13 cellular contexts compared by ENCODE assay signal in the genomic region with DNA sequence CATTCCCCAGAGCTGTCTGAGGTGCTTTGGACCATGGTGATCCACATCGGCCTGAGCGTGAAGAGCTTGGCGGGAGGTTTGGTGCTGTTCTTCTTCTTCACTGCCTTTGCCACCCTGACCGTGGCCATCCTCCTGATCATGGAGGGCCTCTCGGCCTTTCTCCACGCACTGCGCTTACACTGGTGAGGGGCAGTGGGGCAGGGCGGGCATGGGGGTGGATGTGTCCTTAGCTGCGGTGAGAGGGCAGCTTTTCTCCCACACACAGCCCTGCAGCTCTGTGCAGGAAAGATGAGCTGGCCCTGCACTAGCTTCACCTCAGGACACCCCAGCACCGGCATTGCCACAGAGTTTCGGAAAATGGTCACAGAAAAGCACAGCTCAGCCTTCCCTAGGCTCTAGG.
"Had no signal": no experiment of that assay in that cellular context is flagged by ENCODE, and none has a peak within 500 bp of the region (broad histone marks: within the 10 kb centered on the region; RNA-seq: fewer than 3 reads in every experiment).

No MANE protein-coding gene starts in this region.

- DNase-seq: activated CD8-positive, alpha-beta memory T cell treated with anti-CD3 and anti-CD28 coated beads, Interleukin-2, amount 10 ng/mL, durations not matched to agents 7 days and 5 days; activated effector memory CD4-positive, alpha-beta T cell treated with Interleukin-2 at 50 U/mL for 16 hours; activated T-cell treated with anti-CD3 and anti-CD28 coated beads, Interleukin-2, amount 50 U/mL, for 24 hours; amygdala; brain microvascular endothelial cell; islet precursor cell; left lung; pancreas; retina; SK-N-SH; substantia nigra; T-helper 2 cell had no signal

- ATAC-seq: activated CD8-positive, alpha-beta memory T cell treated with anti-CD3 and anti-CD28 coated beads, Interleukin-2, amount 10 ng/mL, durations not matched to agents 7 days and 5 days; left lung; pancreas had no signal

- H3K4me3 ChIP-seq: left lung, pancreas, skin epidermis had no signal

- H3K27ac ChIP-seq: brain microvascular endothelial cell, pancreas had no signal

- H3K9me3 ChIP-seq: left lung, pancreas, SK-N-SH had no signal

- H3K27me3 ChIP-seq: brain microvascular endothelial cell, left lung, pancreas had no signal
